Comparison of ENCODE assay signal across 20 cellular contexts in the genomic region with DNA sequence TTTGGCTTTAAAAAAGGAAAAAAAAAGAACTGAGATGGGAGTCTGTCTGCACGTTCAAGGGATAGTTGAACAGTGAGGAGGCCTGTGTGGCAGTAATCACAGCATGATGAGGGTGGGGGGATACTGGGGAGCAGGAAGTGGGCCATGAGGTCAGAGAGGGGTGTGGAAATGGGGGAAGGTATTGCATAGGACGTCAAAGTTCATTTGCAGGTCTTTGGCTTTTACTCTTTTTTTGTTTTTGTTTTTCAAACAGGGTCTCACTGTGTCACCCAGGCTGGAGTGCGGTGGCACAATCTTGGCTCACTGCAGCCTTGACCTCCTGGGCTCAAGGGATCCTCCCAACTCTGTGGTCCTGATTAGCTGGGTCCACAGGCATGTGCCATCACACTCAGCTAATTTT.
"Had no signal": no experiment of that assay in that cellular context is flagged by ENCODE, and none has a peak within 500 bp of the region (broad histone marks: within the 10 kb centered on the region; RNA-seq: fewer than 3 reads in every experiment).

No MANE protein-coding gene starts in this region.

- H3K27ac Mint-ChIP-seq: progenitor cell of endocrine pancreas, type B pancreatic cell had no signal

- H3K27ac ChIP-seq: breast epithelium, dorsolateral prefrontal cortex, esophagus muscularis mucosa, spleen, suprapubic skin had no signal

- H3K4me3 Mint-ChIP-seq: naive B cell, type B pancreatic cell had no signal

- H3K27me3 Mint-ChIP-seq: naive B cell, progenitor cell of endocrine pancreas, type B pancreatic cell had no signal

- H3K36me3 Mint-ChIP-seq: type B pancreatic cell had no signal

- H3K4me3 ChIP-seq: breast epithelium, dorsolateral prefrontal cortex, esophagus muscularis mucosa, lung, spleen, suprapubic skin had no signal

- H3K36me3 ChIP-seq: breast epithelium had no signal

- H3K9me3 Mint-ChIP-seq: type B pancreatic cell had no signal

- DNase-seq: activated naive CD4-positive, alpha-beta T cell treated with Interleukin-2 at 50 U/mL for 16 hours; activated T-cell treated with anti-CD3 and anti-CD28 coated beads, Interleukin-2, amount 50 U/mL, for 48 hours; anterior cingulate cortex; dorsolateral prefrontal cortex; glutamatergic neuron; left colon; naive B cell; nucleus accumbens; SIG-M5; spleen; stimulated activated CD4-positive, alpha-beta T cell treated with anti-CD3 and anti-CD28 coated beads, Interleukin-2, amount 100 ng/mL, for 24 hours; stimulated activated naive CD8-positive, alpha-beta T cell treated with anti-CD3 and anti-CD28 coated beads, Interleukin-15, Interleukin-2, amounts not matched to agents 100 U/mL and 50 U/mL, for 24 hours; T-helper 9 cell had no signal

- H3K4me1 ChIP-seq: breast epithelium, suprapubic skin had no signal

- H3K27me3 ChIP-seq: breast epithelium, dorsolateral prefrontal cortex, esophagus muscularis mucosa, spleen, suprapubic skin had no signal

- H3K9me3 ChIP-seq: breast epithelium, esophagus muscularis mucosa, suprapubic skin had no signal

- ATAC-seq: left colon; sciatic nerve; stimulated activated naive CD8-positive, alpha-beta T cell treated with anti-CD3 and anti-CD28 coated beads, Interleukin-15, Interleukin-2, amounts not matched to agents 100 U/mL and 50 U/mL, for 24 hours had no signal
